ENCODE assay signal across 15 cellular contexts in genomic region chr6:32949113-32949512, GRCh38. TPM values are rescaled to one million over a fixed set of nuclear protein-coding genes. Genes with fewer than 3 reads are reported as not detected.
"Had no signal": no experiment of that assay in that cellular context is flagged by ENCODE, and none has a peak within 500 bp of the region (broad histone marks: within the 10 kb centered on the region; RNA-seq: fewer than 3 reads in every experiment).

No MANE protein-coding gene starts in this region.

- DNase-seq: activated CD4-positive, alpha-beta memory T cell treated with anti-CD3 and anti-CD28 coated beads, Interleukin-2, amount 10 ng/mL, durations not matched to agents 7 days and 5 days; activated CD4-positive, alpha-beta T cell treated with anti-CD3 and anti-CD28 coated beads for 1 hour; activated CD8-positive, alpha-beta memory T cell treated with anti-CD3 and anti-CD28 coated beads, Interleukin-2, amount 50 U/mL, for 4 hours; activated naive CD4-positive, alpha-beta T cell treated with Interleukin-2 at 50 U/mL for 16 hours; caudate nucleus; colonic mucosa; effector CD4-positive, alpha-beta T cell; foreskin melanocyte; heart right ventricle; left lung; nephron progenitor cell; stimulated activated CD4-positive, alpha-beta T cell treated with anti-CD3 and anti-CD28 coated beads, Interleukin-2, amount 100 ng/mL, for 48 hours; T-helper 9 cell had no signal

- H3K27me3 ChIP-seq: colonic mucosa, heart right ventricle, left lung had no signal

- H3K4me3 Mint-ChIP-seq: activated CD4-positive, alpha-beta memory T cell treated with anti-CD3 and anti-CD28 coated beads, Interleukin-2, amount 10 ng/mL, durations not matched to agents 7 days and 5 days; nephron progenitor cell had no signal

- H3K36me3 ChIP-seq: colonic mucosa, left lung had no signal

- H3K4me3 ChIP-seq: colonic mucosa, heart right ventricle, left lung had no signal

- H3K9me3 Mint-ChIP-seq: activated CD4-positive, alpha-beta memory T cell treated with anti-CD3 and anti-CD28 coated beads, Interleukin-2, amount 10 ng/mL, durations not matched to agents 7 days and 5 days had no signal

- H3K27ac Mint-ChIP-seq: activated CD4-positive, alpha-beta memory T cell treated with anti-CD3 and anti-CD28 coated beads, Interleukin-2, amount 10 ng/mL, durations not matched to agents 7 days and 5 days; nephron progenitor cell had no signal

- H3K27ac ChIP-seq: colonic mucosa, heart right ventricle, left lung had no signal

- H3K27me3 Mint-ChIP-seq: activated CD4-positive, alpha-beta memory T cell treated with anti-CD3 and anti-CD28 coated beads, Interleukin-2, amount 10 ng/mL, durations not matched to agents 7 days and 5 days had no signal

- ATAC-seq: heart right ventricle, left lung had no signal

- H3K9me3 ChIP-seq: colonic mucosa, left lung had no signal

RNA-seq across cellular contexts. Expression of gene HLA-DMB, which starts 8.3 kb away (rescaled TPM):
- total RNA-seq: osteocyte had no signal
- polyA plus RNA-seq: keratinocyte had no signal
